ENCODE assay signal across 16 cellular contexts in genomic region chr3:147318900-147319299, GRCh38.
DNase-seq lines count a peak whose midpoint lies in the region; ATAC-seq and TF ChIP-seq lines count a peak whose summit lies in the region.
"Had no signal": no experiment of that assay in that cellular context is flagged by ENCODE, and none has a peak within 500 bp of the region (broad histone marks: within the 10 kb centered on the region; RNA-seq: fewer than 3 reads in every experiment).

No MANE protein-coding gene starts in this region.

- no peak overlapping the region for H3K9ac ChIP-seq in GM23248

- H3K4me2 ChIP-seq in GM23248 (ENCODE audit: unreplicated experiment), result no peak overlapping the region
- H3K4me2 ChIP-seq in osteoblast (ENCODE audit: insufficient read depth, low read length), result no peak overlapping the region
- H3K4me2 ChIP-seq: PC-9 had no signal

- no peaks in the 10 kb centered on the region for H3K9me2 ChIP-seq in GM23248 (ENCODE audit: insufficient read depth)

- no peak for ATAC-seq in HG03025 (IDR thresholded peaks at IDR 0.05; ENCODE audit: low FRiP score, unreplicated experiment)
- no peak for ATAC-seq in esophagus mucosa

- no peaks in the 10 kb centered on the region for H3K27me3 ChIP-seq in GM23248 (replicated peaks; ENCODE audit: insufficient read depth)
- no peaks in the 10 kb centered on the region for H3K27me3 ChIP-seq in osteoblast (ENCODE audit: insufficient read depth, low read length)
- H3K27me3 ChIP-seq: BE2C had no signal

- H3K4me3 ChIP-seq in GM23248, result no peak overlapping the region
- H3K4me3 ChIP-seq in choroid plexus epithelial cell (ENCODE audit: low read depth, low read length), result no peak overlapping the region
- no peak overlapping the region for H3K4me3 ChIP-seq in osteoblast (ENCODE audit: insufficient read depth, low read length)
- H3K4me3 ChIP-seq: PC-9 had no signal

- no peaks in the 10 kb centered on the region for H3F3A ChIP-seq in GM23248 (ENCODE audit: insufficient read depth)

- no peak overlapping the region for H3K27ac ChIP-seq in GM23248
- H3K27ac ChIP-seq in osteoblast (ENCODE audit: low read depth, low read length), result no peak overlapping the region
- H3K27ac ChIP-seq: PC-9 had no signal

- H2AFZ ChIP-seq in GM23248 (no peak overlapping the region), osteoblast (ENCODE audit: low read length) (no peak overlapping the region)
- H2AFZ ChIP-seq: PC-9 had no signal

- H3K36me3 ChIP-seq in GM23248 (ENCODE audit: low read depth) (no peaks in the 10 kb centered on the region), osteoblast (ENCODE audit: insufficient read depth, low read length) (no peaks in the 10 kb centered on the region)
- H3K36me3 ChIP-seq: BE2C had no signal

- no peaks in the 10 kb centered on the region for H3K79me2 ChIP-seq in GM23248 (ENCODE audit: insufficient read depth)
- H3K79me2 ChIP-seq in osteoblast (ENCODE audit: insufficient read depth, low read length), result no peaks in the 10 kb centered on the region

- DNase-seq in GM23248 (peak; percentile 31), LHCN-M2 (ENCODE audit: low read depth) (peak; percentile 18), choroid plexus epithelial cell (ENCODE audit: low read depth) (peak; percentile 19), osteoblast (ENCODE audit: insufficient read length, low spot score, missing footprints) (peak; percentile 44), UCSD-AML1 (lab: John Stamatoyannopoulos, UW; ENCODE audit: unreplicated experiment) (no peak)
- DNase-seq: BE2C; CD4-positive, CD25-positive, alpha-beta regulatory T cell; COR-L47; DMS 273 treated with DMSO at 0.1 percent for 48 hours; GF-D8; NCI-H1105; NCI-H1694; NCI-H774; PC-9 had no signal

- H4K20me1 ChIP-seq in GM23248 (ENCODE audit: insufficient read depth), result no peaks in the 10 kb centered on the region
- H4K20me1 ChIP-seq in osteoblast (ENCODE audit: insufficient read depth, low read length), result no peaks in the 10 kb centered on the region

- H3K9me3 ChIP-seq in GM23248 (ENCODE audit: low read depth) (no peaks in the 10 kb centered on the region), osteoblast (ENCODE audit: low read depth, low read length) (no peaks in the 10 kb centered on the region)
- H3K9me3 ChIP-seq: BE2C had no signal

- H3K4me1 ChIP-seq in GM23248 (ENCODE audit: insufficient read depth) (no peaks in the 10 kb centered on the region), osteoblast (ENCODE audit: insufficient read depth, low read length) (no peaks in the 10 kb centered on the region)
- H3K4me1 ChIP-seq: BE2C had no signal

- WGBS in GM23248 (ENCODE audit: low coverage in 1 of 2, low lambda C conversion rate in 2 of 2, missing lambda C conversion rate in 2 of 2), 2 experiments, result 35 to 38% methylated on average over 3 of the region's 3 CpGs

- in situ Hi-C loops in GM23248 (cut with MboI), result no loop called here

- no peak for TF ChIP-seq CTCF in choroid plexus epithelial cell (conservative IDR thresholded peaks at IDR 0.05; ENCODE audit: low read depth, low read length)
- no peak for TF ChIP-seq CTCF in osteoblast (IDR thresholded peaks at IDR 0.05; ENCODE audit: extremely low read depth, low read depth, low read length)
